Comparison of ENCODE assay signal across 8 cellular contexts in genomic region chr2:110101280-110101844, GRCh38. TPM values are rescaled to one million over a fixed set of nuclear protein-coding genes. Genes with fewer than 3 reads are reported as not detected.
A peak's percentile ranks its signal among the peaks of the same experiment; 100 is the strongest.
DNase-seq lines count a peak whose midpoint lies in the region; ATAC-seq, FAIRE-seq and TF ChIP-seq lines count a peak whose summit lies in the region.

No MANE protein-coding gene starts in this region.

- H4K8ac ChIP-seq in mesenchymal stem cell (ENCODE audit: low read length): peak overlapping the region; percentile 98

- H3K27ac ChIP-seq in duodenal mucosa (ENCODE audit: low read depth, low read length) (peak overlapping the region; percentile 83), mesenchymal stem cell (ENCODE audit: low read length, poor library complexity, severe bottlenecking) (peak overlapping the region; percentile 97)
- no peak overlapping the region for H3K27ac ChIP-seq in effector memory CD4-positive, alpha-beta T cell (ENCODE audit: insufficient read depth, low read length, poor library complexity, severe bottlenecking)

- DNase-seq in BJ (ENCODE audit: low read depth) (peak; percentile 98), HPDE6-E6E7 (ENCODE audit: extremely low spot score) (peak; percentile 91), RCC 7860 (ENCODE audit: low spot score) (peak; percentile 99), mesenchymal stem cell (peak; percentile 99), ureter (ENCODE audit: low spot score) (peak; percentile 93)
- no peak for DNase-seq in effector memory CD4-positive, alpha-beta T cell

- H2BK12ac ChIP-seq in mesenchymal stem cell (ENCODE audit: low read length in 2 of 2): no peak overlapping the region

- CTCF ChIA-PET in BJ (lab: Yijun Ruan, JAX): no interaction called here

- peak overlapping the region; percentile 95 for H2AK5ac ChIP-seq in mesenchymal stem cell (ENCODE audit: low read length, severe bottlenecking)

- no peak overlapping the region; the same call in 1 of the 2 replicates for H3K4me3 ChIP-seq in BJ (ENCODE audit: low read depth, low read length)
- peak overlapping the region; percentile 5 to 24 for H3K4me3 ChIP-seq in duodenal mucosa (ENCODE audit: low read depth in 1 of 2, low read length in 2 of 2)
- peak overlapping the region in 1 of 2 experiments; percentile 61 for H3K4me3 ChIP-seq in mesenchymal stem cell (ENCODE audit: insufficient read depth in 1 of 2, low read depth in 1 of 2, low read length in 2 of 2)
- H3K4me3 ChIP-seq in effector memory CD4-positive, alpha-beta T cell (ENCODE audit: insufficient read depth, low read depth, low read length, poor library complexity, severe bottlenecking): no peak overlapping the region

- peak overlapping the region; percentile 18 for H4K91ac ChIP-seq in mesenchymal stem cell (ENCODE audit: low read length)

- no peak overlapping the region for H3K23ac ChIP-seq in mesenchymal stem cell (ENCODE audit: low read length in 2 of 2)

- peak; percentile 98 for FAIRE-seq in RCC 7860 (lab: Jason Lieb, UNC)

- H3K14ac ChIP-seq in mesenchymal stem cell (ENCODE audit: low read length in 2 of 2): no peak overlapping the region

- under 1% methylated on average over 11 of the region's 11 CpGs for WGBS in mesenchymal stem cell

- H2BK120ac ChIP-seq in mesenchymal stem cell (ENCODE audit: low read depth, low read length): peak overlapping the region; percentile 98

- H3K4ac ChIP-seq in mesenchymal stem cell (ENCODE audit: low read depth in 1 of 2, low read length in 2 of 2): peak overlapping the region; percentile 84 to 99

- H2AFZ ChIP-seq in mesenchymal stem cell (ENCODE audit: low read depth, low read length): no peak overlapping the region

- no peak for ATAC-seq in HG03520 (IDR thresholded peaks at IDR 0.05; ENCODE audit: unreplicated experiment)

- no peak overlapping the region for H2BK15ac ChIP-seq in mesenchymal stem cell (ENCODE audit: low read depth, poor library complexity, severe bottlenecking)

- peak overlapping the region; percentile 99 to 100 for H3K18ac ChIP-seq in mesenchymal stem cell (ENCODE audit: low read depth in 1 of 2, low read length in 2 of 2)

- TF ChIP-seq CTCF in BJ (IDR thresholded peaks at IDR 0.05; ENCODE audit: insufficient read depth, low read depth, low read length): no peak

- no peaks in the 10 kb centered on the region for H3K79me1 ChIP-seq in mesenchymal stem cell (replicated peaks; ENCODE audit: low read length, poor library complexity, severe bottlenecking)

- POLR2A ChIA-PET in BJ (lab: Charles Lee): no interaction called here

- H3K9ac ChIP-seq in duodenal mucosa (ENCODE audit: low read depth in 1 of 2, low read length in 2 of 2) (peak overlapping the region; percentile 69 to 70), mesenchymal stem cell (ENCODE audit: low read length) (peak overlapping the region; percentile 88)

- no peaks in the 10 kb centered on the region for H3K36me3 ChIP-seq in BJ (ENCODE audit: control insufficient read depth, insufficient read depth, low read length)
- H3K36me3 ChIP-seq in duodenal mucosa (ENCODE audit: control insufficient read depth in 1 of 2, insufficient read depth in 2 of 2, low read length in 2 of 2): peaks cover 4 to 20% of the 10 kb centered on the region in 2 donors
- peaks cover 0 to 2% of the 10 kb centered on the region in 2 experiments for H3K36me3 ChIP-seq in mesenchymal stem cell (ENCODE audit: control insufficient read depth in 1 of 2, insufficient read depth in 2 of 2, low read depth in 1 of 2, low read length in 2 of 2)
- no peaks in the 10 kb centered on the region for H3K36me3 ChIP-seq in effector memory CD4-positive, alpha-beta T cell (ENCODE audit: control insufficient read depth, insufficient read depth, low read length)

- peak overlapping the region; percentile 44 for H3K4me2 ChIP-seq in mesenchymal stem cell (ENCODE audit: low read length, poor library complexity, severe bottlenecking)

- peak overlapping the region; percentile 79 for H2BK5ac ChIP-seq in mesenchymal stem cell (ENCODE audit: low read depth, low read length, poor library complexity, severe bottlenecking)

- H3K27me3 ChIP-seq in BJ (ENCODE audit: control insufficient read depth, insufficient read depth, low read length): no peaks in the 10 kb centered on the region
- H3K27me3 ChIP-seq in duodenal mucosa (ENCODE audit: control insufficient read depth in 1 of 2, insufficient read depth in 2 of 2, low read length in 2 of 2): no peaks in the 10 kb centered on the region
- no peaks in the 10 kb centered on the region for H3K27me3 ChIP-seq in mesenchymal stem cell (ENCODE audit: control insufficient read depth in 1 of 2, insufficient read depth in 1 of 2, low read length in 2 of 2)
- peaks cover 4% of the 10 kb centered on the region for H3K27me3 ChIP-seq in effector memory CD4-positive, alpha-beta T cell (replicated peaks; ENCODE audit: control insufficient read depth, insufficient read depth, low read length, poor library complexity, severe bottlenecking)

- H3K9me3 ChIP-seq in duodenal mucosa (ENCODE audit: control insufficient read depth in 1 of 2, low read length in 2 of 2) (no peaks in the 10 kb centered on the region), mesenchymal stem cell (ENCODE audit: control insufficient read depth, low read length) (no peaks in the 10 kb centered on the region)
- H3K9me3 ChIP-seq in effector memory CD4-positive, alpha-beta T cell (ENCODE audit: control insufficient read depth, low read length): no peaks in the 10 kb centered on the region

- H3K4me1 ChIP-seq in duodenal mucosa (ENCODE audit: control insufficient read depth in 1 of 2, insufficient read depth in 2 of 2, low read length in 2 of 2) (peaks cover 50 to 54% of the 10 kb centered on the region in 2 donors), mesenchymal stem cell (ENCODE audit: control insufficient read depth, insufficient read depth, low read depth, low read length) (peaks cover 38% of the 10 kb centered on the region)
- no peaks in the 10 kb centered on the region for H3K4me1 ChIP-seq in effector memory CD4-positive, alpha-beta T cell (ENCODE audit: control insufficient read depth, insufficient read depth, low read length, poor library complexity, severe bottlenecking)

RNA-seq across cellular contexts. Expression of gene MALL, which starts 14.3 kb away (rescaled TPM):
- 2.2 and 2.4 TPM in 2 replicates for polyA plus RNA-seq in BJ (2011; rRNA removed)
- 2.6 and 4.5 TPM in 2 replicates for polyA minus RNA-seq in BJ (2011; rRNA and poly(A)+ RNA removed)
- polyA plus RNA-seq in mesenchymal stem cell (2013, experiment 1 of 2): 0.84 TPM
- 0.75 TPM for polyA plus RNA-seq in mesenchymal stem cell (2013, experiment 2 of 2)
- total RNA-seq in ureter: 31.6 TPM

Comparison
In these comparisons a context has a peak if more than half of its experiments do, and no peak if none do; other contexts are left out.
1. DNase-seq: peak in BJ (single experiment), HPDE6-E6E7 (single experiment), RCC 7860 (single experiment), mesenchymal stem cell (single experiment) and ureter (single experiment); none in effector memory CD4-positive, alpha-beta T cell (0 of 3).
2. H3K4me3 ChIP-seq: peak in duodenal mucosa (2 of 2); none in BJ (single experiment) and effector memory CD4-positive, alpha-beta T cell (single experiment).